Comparison of ENCODE assay signal across 15 cellular contexts in genomic region chr11:13031349-13031748, GRCh38. TPM values are rescaled to one million over a fixed set of nuclear protein-coding genes. Genes with fewer than 3 reads are reported as not detected.
"Had no signal": no experiment of that assay in that cellular context is flagged by ENCODE, and none has a peak within 500 bp of the region (broad histone marks: within the 10 kb centered on the region; RNA-seq: fewer than 3 reads in every experiment).

No MANE protein-coding gene starts in this region.

- H3K9me3 ChIP-seq: MG63, SJCRH30 had no signal

- DNase-seq: KBM-7, MG63, NCI-H1105 treated with DMSO at 0.1 percent for 48 hours, NCI-H1436, NCI-H2081 treated with DMSO at 0.1 percent for 48 hours, NCI-H2171, NCI-H226, NCI-H510A, NCI-H524 treated with DMSO at 0.1 percent for 48 hours, RPMI8226, SHP77 treated with DMSO at 0.1 percent for 48 hours had no signal

- H3K4me1 ChIP-seq: SJCRH30 had no signal

- H3K4me3 ChIP-seq: MG63, SJCRH30 had no signal

- ATAC-seq: SK-N-SH treated with all-trans-retinoic acid at 6 μM for 48 hours had no signal

- H3K27ac ChIP-seq: HL-60, SJCRH30 had no signal

- H3K36me3 ChIP-seq: MG63, SJCRH30 had no signal

- H3K27me3 ChIP-seq: SJCRH30 had no signal

RNA-seq across cellular contexts. Expression of gene RASSF10, which starts 22.2 kb away (rescaled TPM):
- total RNA-seq: LHCN-M2 had no signal
